In the genomic region with DNA sequence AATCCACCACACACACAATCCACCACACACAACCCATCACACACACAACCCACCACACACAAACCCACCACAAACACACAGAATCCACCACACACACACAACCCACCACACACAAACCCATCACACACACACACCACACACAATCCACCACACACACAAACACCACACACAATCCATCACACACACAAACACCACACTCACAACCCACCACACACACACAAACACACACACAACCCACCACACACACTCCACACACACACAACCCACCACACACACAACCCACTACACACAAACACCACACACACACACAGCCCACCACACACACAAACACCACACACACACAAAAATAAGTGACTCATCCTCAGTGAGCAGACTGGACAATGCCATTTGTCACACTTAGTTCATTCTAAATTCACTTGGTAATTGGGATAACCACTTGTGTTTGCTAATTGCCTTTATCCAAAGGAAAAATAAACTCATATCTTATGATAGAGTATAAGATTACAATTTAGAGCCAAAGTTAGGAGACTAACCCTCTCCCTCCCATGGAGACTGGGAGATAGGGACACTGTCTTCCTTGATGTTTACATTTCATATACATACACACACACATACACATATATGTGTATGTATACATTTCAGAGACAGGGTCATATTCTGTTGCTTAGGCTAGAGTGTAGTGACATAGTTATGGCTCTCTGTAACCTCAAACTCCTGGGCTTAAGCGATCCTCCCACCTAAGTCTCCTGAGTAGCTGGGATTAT, we compare ENCODE assay signal across 1 cellular context.
TF ChIP-seq lines count a peak whose summit lies in the region.

No MANE protein-coding gene starts in this region.

TF ChIP-seq in HEK293, 187 proteins besides CTCF, POLR2A, EP300 and RAD21 (continued from another document and continues in another):
- peak; percentile 59 for TF ChIP-seq KLF9 (tag by site-specific recombination; IDR thresholded peaks at IDR 0.05; ENCODE audit: low read depth)
- TF ChIP-seq ZNF175 (tag by site-specific recombination; IDR thresholded peaks at IDR 0.05), result no peak
- TF ChIP-seq ZNF629 (tag by site-specific recombination; IDR thresholded peaks at IDR 0.05), result peak; percentile 89
- no peak for TF ChIP-seq ZNF747 (tag by site-specific recombination; IDR thresholded peaks at IDR 0.05)
- 0 out of 2 replicates have a peak, but pooled peaks have one; percentile 7 for TF ChIP-seq ZBTB44 (tag by site-specific recombination; IDR thresholded peaks at IDR 0.05)
- TF ChIP-seq ZNF837 (tag by site-specific recombination; IDR thresholded peaks at IDR 0.05), result peak; percentile 82; the same call in 1 of the 2 replicates
- TF ChIP-seq MYNN (tag by site-specific recombination; IDR thresholded peaks at IDR 0.05; ENCODE audit: borderline replicate concordance), result no peak
- 0 out of 2 replicates have a peak, but pooled peaks have one; percentile 74 for TF ChIP-seq ZNF24 (tag by site-specific recombination; IDR thresholded peaks at IDR 0.05)
- no peak for TF ChIP-seq ZNF174 (tag by site-specific recombination; IDR thresholded peaks at IDR 0.05)
- TF ChIP-seq ZNF555 (tag by site-specific recombination; conservative IDR thresholded peaks at IDR 0.05), result no peak
- no peak for TF ChIP-seq ZNF830 (tag by site-specific recombination; IDR thresholded peaks at IDR 0.05; ENCODE audit: low read depth)
- no peak for TF ChIP-seq ZNF23 (tag by site-specific recombination; IDR thresholded peaks at IDR 0.05; ENCODE audit: borderline replicate concordance)
- no peak for TF ChIP-seq ZNF776 (tag by site-specific recombination; IDR thresholded peaks at IDR 0.05; ENCODE audit: borderline replicate concordance)
- TF ChIP-seq ZNF596 (tag by site-specific recombination; IDR thresholded peaks at IDR 0.05), result no peak
- no peak; the same call in 1 of the 2 replicates for TF ChIP-seq ZNF311 (tag by site-specific recombination; IDR thresholded peaks at IDR 0.05; ENCODE audit: borderline replicate concordance)
- TF ChIP-seq, protein P1, sequence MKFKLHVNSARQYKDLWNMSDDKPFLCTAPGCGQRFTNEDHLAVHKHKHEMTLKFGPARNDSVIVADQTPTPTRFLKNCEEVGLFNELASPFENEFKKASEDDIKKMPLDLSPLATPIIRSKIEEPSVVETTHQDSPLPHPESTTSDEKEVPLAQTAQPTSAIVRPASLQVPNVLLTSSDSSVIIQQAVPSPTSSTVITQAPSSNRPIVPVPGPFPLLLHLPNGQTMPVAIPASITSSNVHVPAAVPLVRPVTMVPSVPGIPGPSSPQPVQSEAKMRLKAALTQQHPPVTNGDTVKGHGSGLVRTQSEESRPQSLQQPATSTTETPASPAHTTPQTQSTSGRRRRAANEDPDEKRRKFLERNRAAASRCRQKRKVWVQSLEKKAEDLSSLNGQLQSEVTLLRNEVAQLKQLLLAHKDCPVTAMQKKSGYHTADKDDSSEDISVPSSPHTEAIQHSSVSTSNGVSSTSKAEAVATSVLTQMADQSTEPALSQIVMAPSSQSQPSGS (tag by site-specific recombination; IDR thresholded peaks at IDR 0.05; ENCODE audit: low read depth), result no peak
- TF ChIP-seq ZBTB10 (tag by site-specific recombination; IDR thresholded peaks at IDR 0.05), result no peak
- no peak for TF ChIP-seq ZNF132 (tag by site-specific recombination; IDR thresholded peaks at IDR 0.05; ENCODE audit: borderline replicate concordance)
- TF ChIP-seq ZNF660 (tag by site-specific recombination; IDR thresholded peaks at IDR 0.05), result no peak
- no peak for TF ChIP-seq PRDM1 (tag by site-specific recombination; IDR thresholded peaks at IDR 0.05)
- no peak for TF ChIP-seq ZNF404 (tag by site-specific recombination; IDR thresholded peaks at IDR 0.05)
- TF ChIP-seq ZFHX2 (tag by site-specific recombination; conservative IDR thresholded peaks at IDR 0.05), result peak; percentile 58; the same call in 1 of the 2 replicates
- TF ChIP-seq ZNF473 (tag by site-specific recombination; IDR thresholded peaks at IDR 0.05), result no peak
- peak; percentile 87 for TF ChIP-seq ZNF18 (tag by site-specific recombination; IDR thresholded peaks at IDR 0.05)
- TF ChIP-seq TCF7L2 (IDR thresholded peaks at IDR 0.05; ENCODE audit: borderline replicate concordance, low read depth, low read length), result no peak
- TF ChIP-seq GFI1B (tag by site-specific recombination; IDR thresholded peaks at IDR 0.05), result no peak
- no peak for TF ChIP-seq HOXC10 (CRISPR knock-in tag; IDR thresholded peaks at IDR 0.05)
- peak; percentile 64 for TF ChIP-seq KLF7 (tag by site-specific recombination; IDR thresholded peaks at IDR 0.05; ENCODE audit: borderline replicate concordance)
- no peak for TF ChIP-seq ZNF624 (tag by site-specific recombination; IDR thresholded peaks at IDR 0.05)
- TF ChIP-seq ZNF48 (tag by site-specific recombination; IDR thresholded peaks at IDR 0.05), result no peak
- TF ChIP-seq ZNF514 (tag by site-specific recombination; IDR thresholded peaks at IDR 0.05), result no peak
- TF ChIP-seq, protein P2, sequence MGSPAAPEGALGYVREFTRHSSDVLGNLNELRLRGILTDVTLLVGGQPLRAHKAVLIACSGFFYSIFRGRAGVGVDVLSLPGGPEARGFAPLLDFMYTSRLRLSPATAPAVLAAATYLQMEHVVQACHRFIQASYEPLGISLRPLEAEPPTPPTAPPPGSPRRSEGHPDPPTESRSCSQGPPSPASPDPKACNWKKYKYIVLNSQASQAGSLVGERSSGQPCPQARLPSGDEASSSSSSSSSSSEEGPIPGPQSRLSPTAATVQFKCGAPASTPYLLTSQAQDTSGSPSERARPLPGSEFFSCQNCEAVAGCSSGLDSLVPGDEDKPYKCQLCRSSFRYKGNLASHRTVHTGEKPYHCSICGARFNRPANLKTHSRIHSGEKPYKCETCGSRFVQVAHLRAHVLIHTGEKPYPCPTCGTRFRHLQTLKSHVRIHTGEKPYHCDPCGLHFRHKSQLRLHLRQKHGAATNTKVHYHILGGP (tag by site-specific recombination; IDR thresholded peaks at IDR 0.05), result no peak
- no peak for TF ChIP-seq ZNF610 (tag by site-specific recombination; IDR thresholded peaks at IDR 0.05; ENCODE audit: borderline replicate concordance)
- no peak; the same call in 1 of the 2 replicates for TF ChIP-seq EGR2 (tag by site-specific recombination; IDR thresholded peaks at IDR 0.05; ENCODE audit: low read depth)
- no peak for TF ChIP-seq ZBTB20 (tag by site-specific recombination; IDR thresholded peaks at IDR 0.05)
- peak; percentile 53; the same call in 1 of the 2 replicates for TF ChIP-seq ZNF707 (tag by site-specific recombination; IDR thresholded peaks at IDR 0.05)
- no peak for TF ChIP-seq SP2 (tag by site-specific recombination; IDR thresholded peaks at IDR 0.05)
- TF ChIP-seq PRDM2 (tag by site-specific recombination; IDR thresholded peaks at IDR 0.05; ENCODE audit: borderline replicate concordance), result no peak
- no peak for TF ChIP-seq GLIS2 (tag by site-specific recombination; IDR thresholded peaks at IDR 0.05)
- TF ChIP-seq ZNF341 (tag by site-specific recombination; IDR thresholded peaks at IDR 0.05; ENCODE audit: low read depth), result no peak
- peak; percentile 92; the same call in 1 of the 2 replicates for TF ChIP-seq ZNF785 (tag by site-specific recombination; IDR thresholded peaks at IDR 0.05)
- peak; percentile 49; the same call in 1 of the 2 replicates for TF ChIP-seq ZNF157 (tag by site-specific recombination; IDR thresholded peaks at IDR 0.05)
- TF ChIP-seq ZBTB1 (tag by site-specific recombination; IDR thresholded peaks at IDR 0.05), result peak; percentile 83; the same call in 1 of the 2 replicates
- TF ChIP-seq KLF8 (tag by site-specific recombination; IDR thresholded peaks at IDR 0.05), result peak; percentile 89
- no peak for TF ChIP-seq ZNF223 (tag by site-specific recombination; IDR thresholded peaks at IDR 0.05)
- TF ChIP-seq ZNF214 (tag by site-specific recombination; IDR thresholded peaks at IDR 0.05; ENCODE audit: borderline replicate concordance), result no peak
- TF ChIP-seq ZNF398 (tag by site-specific recombination; IDR thresholded peaks at IDR 0.05), result no peak
